27 cellular contexts compared by ENCODE assay signal in the genomic region with DNA sequence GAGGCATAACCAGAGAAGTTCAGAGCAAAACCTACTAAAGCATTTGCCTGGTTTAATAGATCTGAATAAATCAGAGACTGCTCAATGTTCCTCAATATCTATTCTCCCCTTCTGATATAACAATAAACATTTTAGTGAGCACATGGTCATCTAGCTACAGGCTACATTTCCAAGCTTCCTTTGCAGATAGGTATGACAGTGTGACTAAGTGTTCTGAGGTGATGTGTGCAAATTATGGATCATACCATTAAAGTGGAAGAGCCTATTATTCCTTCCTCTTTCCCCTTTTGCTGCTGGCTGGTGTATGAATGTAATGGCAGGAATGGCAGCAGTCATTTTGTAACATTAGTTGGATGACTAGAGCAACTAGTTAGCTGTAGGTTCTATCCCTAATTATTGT.
"Had no signal": no experiment of that assay in that cellular context is flagged by ENCODE, and none has a peak within 500 bp of the region (broad histone marks: within the 10 kb centered on the region; RNA-seq: fewer than 3 reads in every experiment).

No MANE protein-coding gene starts in this region.

- ATAC-seq: esophagus mucosa; gastroesophageal sphincter; heart left ventricle; left lobe of liver; naive thymus-derived CD4-positive, alpha-beta T cell; sciatic nerve; stimulated activated naive CD8-positive, alpha-beta T cell treated with anti-CD3 and anti-CD28 coated beads, Interleukin-15, amount 100 ng/mL, for 72 hours had no signal

- DNase-seq: cortex of kidney; dorsolateral prefrontal cortex; effector CD4-positive, alpha-beta T cell; foreskin fibroblast; heart left ventricle; kidney; mesenchymal stem cell; midbrain; naive thymus-derived CD4-positive, alpha-beta T cell; stimulated activated CD4-positive, alpha-beta T cell treated with anti-CD3 and anti-CD28 coated beads, Interleukin-12 subunit alpha, Interleukin-12 subunit beta, amount 100 ng/mL, for 4 hours; stimulated activated CD4-positive, alpha-beta T cell treated with anti-CD3 and anti-CD28 coated beads, Interleukin-1b, Interleukin-23, amount 100 ng/mL, for 48 hours; stimulated activated CD4-positive, alpha-beta T cell treated with anti-CD3 and anti-CD28 coated beads, Interleukin-4, amount 100 ng/mL, for 1 hour; stimulated activated CD8-positive, alpha-beta memory T cell treated with anti-CD3 and anti-CD28 coated beads, Interleukin-4, amount 100 ng/mL, for 48 hours; stimulated activated naive CD4-positive, alpha-beta T cell; stimulated activated naive CD8-positive, alpha-beta T cell treated with anti-CD3 and anti-CD28 coated beads, Interleukin-15, amount 100 ng/mL, for 72 hours; testis; tibial artery had no signal

- H3K4me3 ChIP-seq: dorsolateral prefrontal cortex, gastroesophageal sphincter, heart left ventricle, hepatocyte, lung, neural progenitor cell, prostate gland, right atrium auricular region, smooth muscle cell, testis, tibial artery had no signal
